23 cellular contexts compared by ENCODE assay signal in the genomic region with DNA sequence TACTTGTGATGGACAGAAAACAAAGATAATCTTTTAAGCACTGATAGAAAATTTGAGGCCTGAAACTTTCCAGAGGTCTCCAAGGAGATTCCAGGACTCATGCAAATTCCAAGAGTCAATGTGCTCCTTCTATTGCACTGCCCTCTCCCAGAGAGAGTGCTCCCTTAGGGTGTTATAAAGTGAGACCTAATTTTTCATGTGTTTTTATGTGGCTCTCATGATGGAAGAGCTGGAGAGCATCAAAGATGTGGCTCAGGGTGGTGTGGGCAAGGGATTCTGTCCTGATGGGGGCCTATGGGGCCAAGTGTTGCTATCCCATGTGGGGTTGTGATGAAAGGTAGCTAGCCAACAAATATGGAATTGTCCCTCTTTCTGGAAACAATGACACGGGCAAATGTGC.
"Had no signal": no experiment of that assay in that cellular context is flagged by ENCODE, and none has a peak within 500 bp of the region (broad histone marks: within the 10 kb centered on the region; RNA-seq: fewer than 3 reads in every experiment).

No MANE protein-coding gene starts in this region.

- H3K9me3 Mint-ChIP-seq: activated naive CD8-positive, alpha-beta T cell treated with anti-CD3 and anti-CD28 coated beads, Interleukin-2, amount 10 ng/mL, durations not matched to agents 7 days and 5 days; activated T-cell treated with anti-CD3 and anti-CD28 coated beads, Interleukin-2, amount 50 U/mL, for 24 hours; activated T-helper 2 cell treated with anti-CD3 and anti-CD28 coated beads, Interferon-gamma antibody, Interleukin-2, Interleukin-4, amounts not matched to agents 10 μg/mL and 5 μg/mL and 100 μg/mL, durations not matched to agents 14 hours and 24 hours and 36 hours; endodermal cell; neural progenitor cell had no signal

- H3K4me3 Mint-ChIP-seq: activated naive CD8-positive, alpha-beta T cell treated with anti-CD3 and anti-CD28 coated beads, Interleukin-2, amount 10 ng/mL, durations not matched to agents 7 days and 5 days; activated T-cell treated with anti-CD3 and anti-CD28 coated beads, Interleukin-2, amount 50 U/mL, for 24 hours; endodermal cell; naive thymus-derived CD4-positive, alpha-beta T cell; neural progenitor cell had no signal

- H3K27ac ChIP-seq: breast epithelium, colonic mucosa, epithelial cell of prostate, neural progenitor cell, thoracic aorta, upper lobe of left lung, WERI-Rb-1 had no signal

- ATAC-seq: naive thymus-derived CD4-positive, alpha-beta T cell had no signal

- H3K4me1 Mint-ChIP-seq: activated naive CD8-positive, alpha-beta T cell treated with anti-CD3 and anti-CD28 coated beads, Interleukin-2, amount 10 ng/mL, durations not matched to agents 7 days and 5 days; endodermal cell; naive thymus-derived CD4-positive, alpha-beta T cell; neural progenitor cell had no signal

- H3K4me2 ChIP-seq: neural progenitor cell had no signal

- H3K36me3 ChIP-seq: breast epithelium, colonic mucosa, neural progenitor cell, thoracic aorta, upper lobe of left lung, WERI-Rb-1 had no signal

- H3K27me3 ChIP-seq: breast epithelium, colonic mucosa, neural progenitor cell, upper lobe of left lung had no signal

- H3K4me1 ChIP-seq: breast epithelium, colonic mucosa, neural progenitor cell, upper lobe of left lung had no signal

- DNase-seq: activated CD4-positive, alpha-beta T cell treated with anti-CD3 and anti-CD28 coated beads for 1 hour; activated CD8-positive, alpha-beta memory T cell treated with anti-CD3 and anti-CD28 coated beads for 24 hours; activated CD8-positive, alpha-beta memory T cell treated with anti-CD3 and anti-CD28 coated beads, Interleukin-2, amount 50 U/mL, for 4 hours; activated naive CD4-positive, alpha-beta T cell; activated naive CD8-positive, alpha-beta T cell treated with anti-CD3 and anti-CD28 coated beads, Interleukin-2, amount 10 ng/mL, durations not matched to agents 7 days and 5 days; activated T-cell treated with anti-CD3 and anti-CD28 coated beads, Interleukin-2, amount 50 U/mL, for 24 hours; amniotic stem cell; colonic mucosa; endodermal cell; kidney; naive thymus-derived CD4-positive, alpha-beta T cell; retina; stimulated activated CD4-positive, alpha-beta T cell treated with anti-CD3 and anti-CD28 coated beads, Interleukin-2, amount 100 ng/mL, for 48 hours; stimulated activated naive CD4-positive, alpha-beta T cell; T-helper 1 cell; upper lobe of left lung; WERI-Rb-1 had no signal

- H3K27ac Mint-ChIP-seq: activated naive CD8-positive, alpha-beta T cell treated with anti-CD3 and anti-CD28 coated beads, Interleukin-2, amount 10 ng/mL, durations not matched to agents 7 days and 5 days; activated T-cell treated with anti-CD3 and anti-CD28 coated beads, Interleukin-2, amount 50 U/mL, for 24 hours; activated T-helper 2 cell treated with anti-CD3 and anti-CD28 coated beads, Interferon-gamma antibody, Interleukin-2, Interleukin-4, amounts not matched to agents 10 μg/mL and 5 μg/mL and 100 μg/mL, durations not matched to agents 14 hours and 24 hours and 36 hours; endodermal cell; naive thymus-derived CD4-positive, alpha-beta T cell; neural progenitor cell had no signal

- H3K4me3 ChIP-seq: breast epithelium, colonic mucosa, lung, neural progenitor cell, thoracic aorta, upper lobe of left lung had no signal

- H3K9me3 ChIP-seq: breast epithelium, colonic mucosa, thoracic aorta, upper lobe of left lung had no signal

- H3K36me3 Mint-ChIP-seq: activated naive CD8-positive, alpha-beta T cell treated with anti-CD3 and anti-CD28 coated beads, Interleukin-2, amount 10 ng/mL, durations not matched to agents 7 days and 5 days; naive thymus-derived CD4-positive, alpha-beta T cell; neural progenitor cell had no signal

- H2AFZ ChIP-seq: neural progenitor cell had no signal

- H3K9ac ChIP-seq: neural progenitor cell had no signal

- FAIRE-seq: kidney had no signal
